In the genomic region with DNA sequence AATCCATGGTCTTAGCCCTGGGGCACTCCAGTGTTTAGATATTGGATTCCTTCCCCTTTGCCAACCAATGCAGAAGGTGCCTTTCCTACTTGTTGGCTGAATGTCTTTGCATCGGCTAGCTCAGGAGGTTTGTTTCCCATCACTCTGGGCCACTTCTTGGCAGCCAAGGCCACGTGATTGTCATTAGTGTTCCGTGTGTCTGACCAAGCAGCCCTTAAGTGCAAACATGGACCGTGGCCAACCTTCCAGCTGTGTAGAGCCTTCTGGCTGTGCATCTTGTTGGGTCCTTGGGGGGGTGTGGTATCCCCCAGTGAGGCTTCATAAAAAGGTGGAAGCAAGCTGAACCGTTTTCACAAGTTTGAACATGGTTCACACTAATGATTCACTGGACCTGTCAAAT, we compare ENCODE assay signal across 12 cellular contexts.
A peak's percentile ranks its signal among the peaks of the same experiment; 100 is the strongest.
DNase-seq lines count a peak whose midpoint lies in the region; ATAC-seq and TF ChIP-seq lines count a peak whose summit lies in the region.
"Had no signal": no experiment of that assay in that cellular context is flagged by ENCODE, and none has a peak within 500 bp of the region (broad histone marks: within the 10 kb centered on the region; RNA-seq: fewer than 3 reads in every experiment).

No MANE protein-coding gene starts in this region.

- H3K36me3 ChIP-seq in Panc1 (ENCODE audit: control insufficient read depth, insufficient read depth, low read length): no peaks in the 10 kb centered on the region
- no peaks in the 10 kb centered on the region for H3K36me3 ChIP-seq in hepatocyte (replicated peaks; ENCODE audit: insufficient read depth, low read depth)
- no peaks in the 10 kb centered on the region for H3K36me3 ChIP-seq in thyroid gland
- H3K36me3 ChIP-seq: gastrocnemius medialis, thoracic aorta had no signal

- TF ChIP-seq CTCF in Panc1 (IDR thresholded peaks at IDR 0.05) (no peak), hepatocyte (IDR thresholded peaks at IDR 0.05; ENCODE audit: poor library complexity) (no peak), thyroid gland (IDR thresholded peaks at IDR 0.05) (no peak)

- no peak overlapping the region for H3K4me2 ChIP-seq in hepatocyte

- H3K4me1 ChIP-seq in Panc1 (ENCODE audit: control insufficient read depth, insufficient read depth, low read length) (no peaks in the 10 kb centered on the region; the same call in 1 of the 2 replicates), hepatocyte (ENCODE audit: insufficient read depth) (peaks cover 14% of the 10 kb centered on the region), thyroid gland (peaks cover 15 to 25% of the 10 kb centered on the region in 2 donors)

- CTCF ChIA-PET in Panc1 (lab: Charles Lee): no interaction called here

- POLR2A ChIA-PET in Panc1 (lab: Charles Lee): no interaction called here

- peak in 2 of 3 experiments; percentile 25 to 63 for DNase-seq in NCI-H1417 (lab: John Stamatoyannopoulos, UW)
- DNase-seq in NCI-H1417 treated with DMSO at 0.1 percent for 48 hours (lab: John Stamatoyannopoulos, UW): no peak
- no peak for DNase-seq in Panc1 (ENCODE audit: low read depth, low spot score)
- DNase-seq in hepatocyte (ENCODE audit: low spot score): peak; percentile 59
- DNase-seq in thyroid gland: peak; percentile 96 to 97
- no peak for DNase-seq in NCI-H146 treated with DMSO at 0.1 percent for 48 hours (lab: John Stamatoyannopoulos, UW; ENCODE audit: unreplicated experiment)
- DNase-seq in GOT3 (lab: John Stamatoyannopoulos, UW): no peak
- DNase-seq: endodermal cell, KG1 had no signal

- H3K27me3 ChIP-seq in Panc1 (ENCODE audit: control insufficient read depth, insufficient read depth, low read length): no peaks in the 10 kb centered on the region
- no peaks in the 10 kb centered on the region for H3K27me3 ChIP-seq in hepatocyte
- no peaks in the 10 kb centered on the region for H3K27me3 ChIP-seq in thyroid gland
- H3K27me3 ChIP-seq: gastrocnemius medialis had no signal

- no peaks in the 10 kb centered on the region for H4K20me1 ChIP-seq in hepatocyte (ENCODE audit: insufficient read depth, poor library complexity, severe bottlenecking)

- no peak for TF ChIP-seq POLR2A in thyroid gland (IDR thresholded peaks at IDR 0.05)

- ATAC-seq in Panc1 (no peak), GM18867 (IDR thresholded peaks at IDR 0.05; ENCODE audit: unreplicated experiment) (no peak)
- ATAC-seq: gastrocnemius medialis had no signal

- in situ Hi-C loops in Panc1 (cut with HindIII; ENCODE audit: low pct_unique_long_range_greater_than_20kb, low sequenced_read_pairs): no loop called here

- H3K9me2 ChIP-seq in hepatocyte (replicated peaks; ENCODE audit: insufficient read depth): no peaks in the 10 kb centered on the region

- H3K4me3 ChIP-seq in Panc1 (ENCODE audit: low read depth in 2 of 2, low read length in 2 of 2): no peak overlapping the region
- no peak overlapping the region for H3K4me3 ChIP-seq in hepatocyte
- no peak overlapping the region for H3K4me3 ChIP-seq in thyroid gland (replicated peaks in 1 of 3)
- H3K4me3 ChIP-seq: gastrocnemius medialis, thoracic aorta had no signal

- H3K27ac ChIP-seq in Panc1 (ENCODE audit: low read length) (no peak overlapping the region), hepatocyte (peak overlapping the region; percentile 33), thyroid gland (peak overlapping the region in 2 of 3 donors; percentile 60 to 69)
- H3K27ac ChIP-seq: thoracic aorta had no signal

- H3K79me2 ChIP-seq in hepatocyte: no peaks in the 10 kb centered on the region

- 71% methylated on average over 5 of the region's 5 CpGs for WGBS in hepatocyte (ENCODE audit: low lambda C conversion rate, missing lambda C conversion rate)
- WGBS in thyroid gland, 2 donors: 16 to 17% methylated on average over 5 of the region's 5 CpGs

- H2AFZ ChIP-seq in hepatocyte: no peak overlapping the region

- H3K9me3 ChIP-seq in Panc1 (ENCODE audit: control insufficient read depth, insufficient read depth, low read depth, low read length) (no peaks in the 10 kb centered on the region), hepatocyte (ENCODE audit: low read depth) (no peaks in the 10 kb centered on the region), thyroid gland (no peaks in the 10 kb centered on the region)
- H3K9me3 ChIP-seq: gastrocnemius medialis, thoracic aorta had no signal

- TSS peak; percentile 52 for BruUV-seq in Panc1 (replicated peaks; lab: Mats Ljungman, UMichigan)

- intact Hi-C loops in Panc1 (cut with micrococcal nuclease; ENCODE audit: unreplicated experiment): no loop called here
- intact Hi-C loops in thyroid gland (cut with DNase I): no loop called here

Comparison
In these comparisons a context has a peak if more than half of its experiments do, and no peak if none do; other contexts are left out.
1. DNase-seq: peak in NCI-H1417 (2 of 3), hepatocyte (single experiment) and thyroid gland (2 of 2); none in NCI-H1417 treated with DMSO at 0.1 percent for 48 hours (single experiment), Panc1 (single experiment), NCI-H146 treated with DMSO at 0.1 percent for 48 hours (single experiment) and GOT3 (single experiment).